In the genomic region with DNA sequence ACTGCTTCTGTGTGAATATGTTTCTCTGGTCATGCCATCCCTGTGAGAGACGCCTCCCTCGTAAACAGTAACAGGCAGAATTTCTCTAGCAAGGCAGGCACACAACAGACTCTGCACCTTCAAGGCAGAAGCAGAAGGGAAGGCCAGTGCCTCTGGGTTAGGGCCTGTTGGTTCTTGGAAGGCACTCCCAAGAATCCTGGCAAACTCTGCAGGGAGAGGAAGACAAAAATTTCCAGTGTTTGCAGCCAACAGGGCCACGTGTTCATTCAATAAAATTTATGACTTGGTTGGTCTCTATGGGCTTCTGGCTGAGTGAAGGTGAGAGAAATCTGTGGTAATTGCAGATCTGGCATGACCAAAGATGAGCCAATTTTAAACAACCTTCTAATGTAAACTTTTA, we compare ENCODE assay signal across 26 cellular contexts. TPM values are rescaled to one million over a fixed set of nuclear protein-coding genes. Genes with fewer than 3 reads are reported as not detected.
A peak's percentile ranks its signal among the peaks of the same experiment; 100 is the strongest.
DNase-seq lines count a peak whose midpoint lies in the region; ATAC-seq and TF ChIP-seq lines count a peak whose summit lies in the region.
"Had no signal": no experiment of that assay in that cellular context is flagged by ENCODE, and none has a peak within 500 bp of the region (broad histone marks: within the 10 kb centered on the region; RNA-seq: fewer than 3 reads in every experiment).

No MANE protein-coding gene starts in this region.

- no peak for ATAC-seq in GM23338
- no peak for ATAC-seq in stimulated activated memory B cell treated with anti-CD40 and anti-IgM and Interleukin-4, amounts not matched to agents 10 μg/mL and 1 μg/mL and 100 μg/mL, for 72 hours
- ATAC-seq: naive thymus-derived CD8-positive, alpha-beta T cell; WTC11 had no signal

- CTCF ChIA-PET in PC-9 (lab: Charles Lee), result no interaction called here
- CTCF ChIA-PET in activated naive CD4-positive, alpha-beta T cell treated with anti-CD3 and anti-CD28 coated beads for 36 hours (lab: Charles Lee), result interaction anchor here (1.1 kb wide), 1 partner anchor 21 kb away, joined by 3 read pairs; no protein-coding TSS in a partner anchor

- H3K4me2 ChIP-seq in GM23338, result no peak overlapping the region
- no peak overlapping the region for H3K4me2 ChIP-seq in PC-9

- H3F3A ChIP-seq in GM23338 (replicated peaks; ENCODE audit: low read depth) (peaks cover 3% of the 10 kb centered on the region; the same call in 1 of the 2 replicates), PC-9 (ENCODE audit: insufficient read depth, low read depth) (peaks cover 5% of the 10 kb centered on the region)

- H3K9me3 ChIP-seq in PC-9 (ENCODE audit: insufficient read depth, low read depth) (peaks cover 3% of the 10 kb centered on the region; the same call in 1 of the 2 replicates), mucosa of rectum (ENCODE audit: control insufficient read depth in 2 of 2, low read length in 2 of 2) (no peaks in the 10 kb centered on the region)

- POLR2A ChIA-PET in PC-9 (lab: Charles Lee; ENCODE audit: unreplicated experiment), result no interaction called here

- H3K27me3 Mint-ChIP-seq in GM23338 (ENCODE audit: insufficient read depth, low read depth, poor library complexity), result no peaks in the 10 kb centered on the region
- no peaks in the 10 kb centered on the region for H3K27me3 Mint-ChIP-seq in stimulated activated memory B cell treated with anti-CD40 and anti-IgM and Interleukin-4, amounts not matched to agents 10 μg/mL and 1 μg/mL and 100 μg/mL, for 72 hours
- H3K27me3 Mint-ChIP-seq in activated naive CD4-positive, alpha-beta T cell treated with anti-CD3 and anti-CD28 coated beads for 36 hours (ENCODE audit: low read depth), result no peaks in the 10 kb centered on the region
- H3K27me3 Mint-ChIP-seq: activated naive CD8-positive, alpha-beta T cell treated with anti-CD3 and anti-CD28 coated beads for 36 hours; naive thymus-derived CD8-positive, alpha-beta T cell had no signal

- H3K4me1 ChIP-seq in GM23338 (ENCODE audit: insufficient read depth) (no peaks in the 10 kb centered on the region), PC-9 (replicated peaks; ENCODE audit: insufficient read depth) (no peaks in the 10 kb centered on the region), mucosa of rectum (ENCODE audit: control insufficient read depth in 2 of 2, insufficient read depth in 2 of 2, low read length in 2 of 2) (peaks cover 0 to 5% of the 10 kb centered on the region in 2 donors)
- H3K4me1 ChIP-seq: parathyroid adenoma had no signal

- intact Hi-C loops in PC-9 (cut with micrococcal nuclease; ENCODE audit: unreplicated experiment), result no loop called here
- intact Hi-C loops in activated naive CD4-positive, alpha-beta T cell treated with anti-CD3 and anti-CD28 coated beads for 36 hours (cut with micrococcal nuclease), result no loop called here

- H3K36me3 Mint-ChIP-seq in GM23338 (ENCODE audit: low read depth), result no peaks in the 10 kb centered on the region
- H3K36me3 Mint-ChIP-seq in stimulated activated memory B cell treated with anti-CD40 and anti-IgM and Interleukin-4, amounts not matched to agents 10 μg/mL and 1 μg/mL and 100 μg/mL, for 72 hours, result no peaks in the 10 kb centered on the region
- no peaks in the 10 kb centered on the region for H3K36me3 Mint-ChIP-seq in activated naive CD4-positive, alpha-beta T cell treated with anti-CD3 and anti-CD28 coated beads for 36 hours (ENCODE audit: low read depth)

- DNase-seq in GM23338 (ENCODE audit: low spot score) (no peak), PC-9 (no peak), NCI-H82 treated with DMSO at 0.1 percent for 48 hours (lab: John Stamatoyannopoulos, UW; ENCODE audit: unreplicated experiment) (no peak), NOMO-1 treated with DMSO at 0.1 percent for 48 hours (lab: John Stamatoyannopoulos, UW; ENCODE audit: unreplicated experiment) (no peak)
- DNase-seq in activated naive CD4-positive, alpha-beta T cell treated with anti-CD3 and anti-CD28 coated beads for 36 hours, result no peak
- DNase-seq: activated CD4-positive, alpha-beta T cell treated with anti-CD3 and anti-CD28 coated beads, Interleukin-2, amount 50 U/mL, for 4 hours; activated CD8-positive, alpha-beta memory T cell treated with anti-CD3 and anti-CD28 coated beads, Interleukin-2, amount 50 U/mL, for 4 hours; activated naive CD8-positive, alpha-beta T cell treated with anti-CD3 and anti-CD28 coated beads for 36 hours; Calu3; central memory CD4-positive, alpha-beta T cell; dorsolateral prefrontal cortex; glutamatergic neuron; H7; naive thymus-derived CD8-positive, alpha-beta T cell; NCI-H1105; NCI-H2029; NCI-H226; substantia nigra; T1000 had no signal

- no peaks in the 10 kb centered on the region for H3K4me1 Mint-ChIP-seq in GM23338
- no peaks in the 10 kb centered on the region for H3K4me1 Mint-ChIP-seq in stimulated activated memory B cell treated with anti-CD40 and anti-IgM and Interleukin-4, amounts not matched to agents 10 μg/mL and 1 μg/mL and 100 μg/mL, for 72 hours
- H3K4me1 Mint-ChIP-seq in activated naive CD4-positive, alpha-beta T cell treated with anti-CD3 and anti-CD28 coated beads for 36 hours (ENCODE audit: low read depth), result peaks cover 12% of the 10 kb centered on the region
- H3K4me1 Mint-ChIP-seq: activated naive CD8-positive, alpha-beta T cell treated with anti-CD3 and anti-CD28 coated beads for 36 hours; WTC11 had no signal

- no peak overlapping the region for H3K9ac ChIP-seq in mucosa of rectum (ENCODE audit: low read depth in 1 of 2, low read length in 2 of 2)
- H3K9ac ChIP-seq: parathyroid adenoma had no signal

- no TSS peak for BruUV-seq in PC-9 (replicated peaks; lab: Mats Ljungman, UMichigan)

- H3K27me3 ChIP-seq in GM23338 (ENCODE audit: insufficient read depth) (no peaks in the 10 kb centered on the region), PC-9 (ENCODE audit: insufficient read depth, low read depth) (no peaks in the 10 kb centered on the region), mucosa of rectum (ENCODE audit: control insufficient read depth in 2 of 2, insufficient read depth in 2 of 2, low read length in 2 of 2) (no peaks in the 10 kb centered on the region)
- H3K27me3 ChIP-seq: dorsolateral prefrontal cortex had no signal

- no peak overlapping the region for H3K4me3 ChIP-seq in GM23338
- H3K4me3 ChIP-seq in PC-9, result no peak overlapping the region
- no peak overlapping the region for H3K4me3 ChIP-seq in mucosa of rectum (ENCODE audit: low read length in 2 of 2)
- H3K4me3 ChIP-seq: dorsolateral prefrontal cortex had no signal

- H3K27ac ChIP-seq in GM23338 (ENCODE audit: low read depth) (no peak overlapping the region), PC-9 (no peak overlapping the region), mucosa of rectum (ENCODE audit: low read depth in 2 of 2, low read length in 2 of 2) (peak overlapping the region; percentile 11 to 14)
- H3K27ac ChIP-seq: C4-2B, dorsolateral prefrontal cortex, HL-60, parathyroid adenoma had no signal

- H3K27ac Mint-ChIP-seq in GM23338, result no peak overlapping the region
- H3K27ac Mint-ChIP-seq in stimulated activated memory B cell treated with anti-CD40 and anti-IgM and Interleukin-4, amounts not matched to agents 10 μg/mL and 1 μg/mL and 100 μg/mL, for 72 hours, result peak overlapping the region; percentile 25
- H3K27ac Mint-ChIP-seq in activated naive CD4-positive, alpha-beta T cell treated with anti-CD3 and anti-CD28 coated beads for 36 hours, result no peak overlapping the region
- H3K27ac Mint-ChIP-seq: activated naive CD8-positive, alpha-beta T cell treated with anti-CD3 and anti-CD28 coated beads for 36 hours; activated T-helper 2 cell treated with anti-CD3 and anti-CD28 coated beads, Interferon-gamma antibody, Interleukin-2, Interleukin-4, amounts not matched to agents 10 μg/mL and 5 μg/mL and 100 μg/mL, durations not matched to agents 14 hours and 24 hours and 36 hours; naive thymus-derived CD8-positive, alpha-beta T cell; WTC11 had no signal

- H3K4me3 Mint-ChIP-seq in GM23338, result no peak overlapping the region
- H3K4me3 Mint-ChIP-seq in stimulated activated memory B cell treated with anti-CD40 and anti-IgM and Interleukin-4, amounts not matched to agents 10 μg/mL and 1 μg/mL and 100 μg/mL, for 72 hours, result no peak overlapping the region
- no peak overlapping the region for H3K4me3 Mint-ChIP-seq in activated naive CD4-positive, alpha-beta T cell treated with anti-CD3 and anti-CD28 coated beads for 36 hours
- H3K4me3 Mint-ChIP-seq: activated naive CD8-positive, alpha-beta T cell treated with anti-CD3 and anti-CD28 coated beads for 36 hours; naive thymus-derived CD8-positive, alpha-beta T cell; WTC11 had no signal

- TF ChIP-seq CTCF in GM23338 (conservative IDR thresholded peaks at IDR 0.05; ENCODE audit: low read depth in 2 of 2) (no peak), PC-9 (conservative IDR thresholded peaks at IDR 0.05) (no peak)

- no peaks in the 10 kb centered on the region for H3K79me2 ChIP-seq in GM23338 (replicated peaks; ENCODE audit: insufficient read depth)
- H3K79me2 ChIP-seq in PC-9 (ENCODE audit: low read depth), result no peaks in the 10 kb centered on the region
- H3K79me2 ChIP-seq: parathyroid adenoma had no signal

- no peaks in the 10 kb centered on the region for H3K36me3 ChIP-seq in GM23338 (ENCODE audit: insufficient read depth)
- no peaks in the 10 kb centered on the region for H3K36me3 ChIP-seq in PC-9 (ENCODE audit: low read depth)
- no peaks in the 10 kb centered on the region for H3K36me3 ChIP-seq in mucosa of rectum (ENCODE audit: control insufficient read depth in 2 of 2, insufficient read depth in 2 of 2, low read length in 2 of 2)

- H4K20me1 ChIP-seq in GM23338 (replicated peaks; ENCODE audit: insufficient read depth) (no peaks in the 10 kb centered on the region), PC-9 (ENCODE audit: insufficient read depth) (no peaks in the 10 kb centered on the region)

- H3K9me2 ChIP-seq in GM23338 (ENCODE audit: insufficient read depth) (no peaks in the 10 kb centered on the region; the same call in 1 of the 2 replicates), PC-9 (ENCODE audit: insufficient read depth) (no peaks in the 10 kb centered on the region; the same call in 1 of the 2 replicates)

- H2AFZ ChIP-seq in GM23338 (peak overlapping the region; percentile 85), PC-9 (peak overlapping the region; percentile 2; the same call in 1 of the 2 replicates)
- H2AFZ ChIP-seq: parathyroid adenoma had no signal

- H3K9me3 Mint-ChIP-seq in GM23338, result peaks cover 6% of the 10 kb centered on the region; the same call in 2 of the 3 replicates
- H3K9me3 Mint-ChIP-seq in stimulated activated memory B cell treated with anti-CD40 and anti-IgM and Interleukin-4, amounts not matched to agents 10 μg/mL and 1 μg/mL and 100 μg/mL, for 72 hours, result peaks cover 3% of the 10 kb centered on the region
- H3K9me3 Mint-ChIP-seq in activated naive CD4-positive, alpha-beta T cell treated with anti-CD3 and anti-CD28 coated beads for 36 hours, result peaks cover 9% of the 10 kb centered on the region

TF ChIP-seq in GM23338, 12 proteins besides CTCF, POLR2A, EP300 and RAD21 (continues in another document):
- no peak for TF ChIP-seq NANOG (IDR thresholded peaks at IDR 0.05; ENCODE audit: borderline replicate concordance)
- TF ChIP-seq EZH2 (IDR thresholded peaks at IDR 0.05; ENCODE audit: low read depth, unreplicated experiment), result no peak
- no peak for TF ChIP-seq ZNF114 (CRISPR knock-in tag; IDR thresholded peaks at IDR 0.05)
- no peak for TF ChIP-seq CREB1 (CRISPR knock-in tag; IDR thresholded peaks at IDR 0.05; ENCODE audit: low read depth)

RNA-seq across cellular contexts. Expression of a gene that starts 39.3 kb away (rescaled TPM):
- 13.1 and 18.2 TPM in 2 replicates for total RNA-seq in GM23338 (2014; rRNA removed; shearing (Covaris generic))
- polyA plus RNA-seq in GM23338 (2016; fragmentation: Nextera tagmentation; extraction: Ambion mirVana), result 14.1 TPM in 2 replicates
- total RNA-seq in PC-9 (2021), result 44.9 and 57.7 TPM in 2 replicates
- total RNA-seq in activated naive CD4-positive, alpha-beta T cell treated with anti-CD3 and anti-CD28 coated beads for 36 hours, result 10 to 100 TPM; 79.3 to 85.0 TPM

Comparison
In these comparisons a context has a peak if more than half of its experiments do, and no peak if none do; other contexts are left out.
1. H3K27ac ChIP-seq: peak in mucosa of rectum (2 of 2); none in GM23338 (single experiment) and PC-9 (single experiment).